Comparison of ENCODE assay signal across 19 cellular contexts in genomic region chr17:9079461-9080103, GRCh38. TPM values are rescaled to one million over a fixed set of nuclear protein-coding genes. Genes with fewer than 3 reads are reported as not detected.
DNase-seq lines count a peak whose midpoint lies in the region; ATAC-seq, FAIRE-seq and TF ChIP-seq lines count a peak whose summit lies in the region.
"Had no signal": no experiment of that assay in that cellular context is flagged by ENCODE, and none has a peak within 500 bp of the region (broad histone marks: within the 10 kb centered on the region; RNA-seq: fewer than 3 reads in every experiment).

No MANE protein-coding gene starts in this region.

- no peak for FAIRE-seq in HepG2 (lab: Jason Lieb, UNC)
- FAIRE-seq: astrocyte had no signal

- POLR2A ChIA-PET in HepG2 (lab: Yijun Ruan, JAX) = no interaction called here

- peak overlapping the region; percentile 85 to 86 for H3K27ac ChIP-seq in liver (ENCODE audit: low read depth in 1 of 2, low read length in 2 of 2)
- H3K27ac ChIP-seq in HepG2 (ENCODE audit: extremely low read length, insufficient read depth, low read length) = no peak overlapping the region
- no peak overlapping the region for H3K27ac ChIP-seq in HL-60 (replicated peaks)
- H3K27ac ChIP-seq in testis = no peak overlapping the region
- H3K27ac ChIP-seq in brain microvascular endothelial cell = no peak overlapping the region
- H3K27ac ChIP-seq: KMS-11, neutrophil, WERI-Rb-1 had no signal

- CTCF ChIA-PET in HepG2 (lab: Yijun Ruan, JAX; ENCODE audit: low intra/inter-chr PET ratio, low total read pairs) = no interaction called here

- H3K4me2 ChIP-seq in HepG2 (ENCODE audit: low read depth, low read length) = no peak overlapping the region
- H3K4me2 ChIP-seq: KMS-11, smooth muscle cell had no signal

- DNase-seq in HepG2 (ENCODE audit: low spot score) = no peak
- peak; percentile 3 to 32 for DNase-seq in HL-60 (ENCODE audit: low read depth in 1 of 2, low spot score in 1 of 2)
- peak; percentile 3 for DNase-seq in central memory CD4-positive, alpha-beta T cell
- peak; percentile 23 for DNase-seq in testis
- no peak for DNase-seq in brain microvascular endothelial cell
- no peak for DNase-seq in cerebellum (ENCODE audit: low spot score)
- DNase-seq: head of caudate nucleus, left ventricle myocardium superior, NCI-H1105, NCI-H524 treated with DMSO at 0.1 percent for 48 hours, SIG-M5, T-helper 17 cell, WERI-Rb-1 had no signal

- in situ Hi-C loops in HepG2 (cut with HindIII; ENCODE audit: extremely low pct_ligation_motif_present, low pct_unique_long_range_greater_than_20kb) (no loop called here), brain microvascular endothelial cell (cut with HindIII; ENCODE audit: low pct_ligation_motif_present, low sequenced_read_pairs) (no loop called here)

- H3K9me3 ChIP-seq in liver (ENCODE audit: control insufficient read depth in 4 of 4, low read length in 3 of 4) (no peaks in the 10 kb centered on the region), HepG2 (ENCODE audit: low read length) (no peaks in the 10 kb centered on the region), testis (no peaks in the 10 kb centered on the region)
- H3K9me3 ChIP-seq: neutrophil had no signal

- H4K20me1 ChIP-seq in HepG2 (ENCODE audit: insufficient read depth, low read length) = no peaks in the 10 kb centered on the region

- H3K27me3 ChIP-seq in liver (ENCODE audit: control insufficient read depth in 4 of 4, insufficient read depth in 4 of 4, low read length in 3 of 4) (no peaks in the 10 kb centered on the region), HepG2 (ENCODE audit: control insufficient read depth in 1 of 2, insufficient read depth in 2 of 2, low read length in 2 of 2) (peaks cover 0 to 13% of the 10 kb centered on the region in 2 experiments; a peak in 1 of 5 replicates), HL-60 (ENCODE audit: insufficient read depth, poor library complexity, severe bottlenecking) (no peaks in the 10 kb centered on the region), testis (no peaks in the 10 kb centered on the region), brain microvascular endothelial cell (replicated peaks) (no peaks in the 10 kb centered on the region)

- ATAC-seq in HepG2 = no peak
- ATAC-seq: left ventricle myocardium superior, T-helper 17 cell had no signal

- H3K36me3 ChIP-seq in liver (ENCODE audit: control insufficient read depth in 4 of 4, insufficient read depth in 3 of 4, low read depth in 1 of 4, low read length in 3 of 4) = no peaks in the 10 kb centered on the region
- no peaks in the 10 kb centered on the region for H3K36me3 ChIP-seq in HepG2 (replicated peaks in 1 of 2; ENCODE audit: control insufficient read depth in 1 of 2, insufficient read depth in 2 of 2, low read length in 2 of 2)
- no peaks in the 10 kb centered on the region for H3K36me3 ChIP-seq in testis (ENCODE audit: low read depth, missing control alignments)
- H3K36me3 ChIP-seq in brain microvascular endothelial cell (replicated peaks) = no peaks in the 10 kb centered on the region
- H3K36me3 ChIP-seq: neutrophil, WERI-Rb-1 had no signal

- no peak for TF ChIP-seq EP300 in HepG2 (IDR thresholded peaks at IDR 0.05; ENCODE audit: low read depth in 2 of 2, low read length in 2 of 2)
- no peak for TF ChIP-seq EP300 in HepG2 (CRISPR knock-in tag; IDR thresholded peaks at IDR 0.05; ENCODE audit: borderline replicate concordance)

- TF ChIP-seq RAD21 in liver (IDR thresholded peaks at IDR 0.05) (no peak), HepG2 (CRISPR knock-in tag; IDR thresholded peaks at IDR 0.05) (no peak)

- TF ChIP-seq CTCF in liver (IDR thresholded peaks at IDR 0.05; ENCODE audit: low read depth, low read length, missing input control) (no peak), HepG2 (CRISPR knock-in tag; IDR thresholded peaks at IDR 0.05) (no peak), HL-60 (IDR thresholded peaks at IDR 0.05; ENCODE audit: insufficient read depth, low read length) (no peak), testis (IDR thresholded peaks at IDR 0.05) (no peak), brain microvascular endothelial cell (IDR thresholded peaks at IDR 0.05; ENCODE audit: low read depth, low read length, missing control alignments) (no peak)

- BruUV-seq in HepG2 (replicated peaks; lab: Mats Ljungman, UMichigan) = no TSS peak

- H3K4me3 ChIP-seq in liver (ENCODE audit: low read depth in 1 of 3, low read length in 3 of 3) (no peak overlapping the region), HepG2 (replicated peaks in 1 of 3; ENCODE audit: insufficient read depth in 1 of 3, low read depth in 2 of 3, low read length in 3 of 3) (no peak overlapping the region), HL-60 (replicated peaks; ENCODE audit: insufficient read depth, low read length) (no peak overlapping the region), testis (no peak overlapping the region), brain microvascular endothelial cell (ENCODE audit: low read depth, low read length) (no peak overlapping the region)
- H3K4me3 ChIP-seq: smooth muscle cell had no signal

- intact Hi-C loops in HepG2 (cut with micrococcal nuclease; ENCODE audit: unreplicated experiment) (no loop called here), testis (cut with DNase I; ENCODE audit: low total_unique reads) (no loop called here)

- 82% methylated on average over 4 of the region's 4 CpGs for WGBS in liver
- WGBS in HepG2 (ENCODE audit: low lambda C conversion rate) = 23% methylated on average over 3 of the region's 4 CpGs
- 91 to 92% methylated on average over 1 to 4 of the region's 4 CpGs for WGBS in testis, 2 donors

- H3K79me2 ChIP-seq in HepG2 (ENCODE audit: insufficient read depth, low read length) = no peaks in the 10 kb centered on the region

- H3K9ac ChIP-seq in liver (ENCODE audit: low read depth in 1 of 2, low read length in 2 of 2) (no peak overlapping the region), HepG2 (ENCODE audit: insufficient read depth, low read depth, low read length) (no peak overlapping the region)
- H3K9ac ChIP-seq: KMS-11 had no signal

- peaks cover 6 to 34% (median 19%) of the 10 kb centered on the region in 4 donors for H3K4me1 ChIP-seq in liver (ENCODE audit: control insufficient read depth in 4 of 4, insufficient read depth in 4 of 4, low read length in 3 of 4)
- H3K4me1 ChIP-seq in HepG2 (ENCODE audit: insufficient read depth, low read length) = no peaks in the 10 kb centered on the region
- H3K4me1 ChIP-seq in testis = no peaks in the 10 kb centered on the region

- TF ChIP-seq POLR2A in HepG2 (IDR thresholded peaks at IDR 0.05; ENCODE audit: insufficient read depth in 1 of 2, low read depth in 2 of 2, low read length in 2 of 2) (no peak), testis (IDR thresholded peaks at IDR 0.05) (no peak)

- H2AFZ ChIP-seq in HepG2 (ENCODE audit: low read length) = no peak overlapping the region

TF ChIP-seq in liver, 16 proteins besides CTCF, POLR2A, EP300 and RAD21 (continues in another document):
- TF ChIP-seq EGR1 (IDR thresholded peaks at IDR 0.05; ENCODE audit: low read depth in 2 of 2) (no peak), HNF4G (IDR thresholded peaks at IDR 0.05) (no peak)

TF ChIP-seq in HepG2, 621 proteins besides CTCF, POLR2A, EP300 and RAD21:
- TF ChIP-seq ZKSCAN8 (CRISPR knock-in tag; IDR thresholded peaks at IDR 0.05; ENCODE audit: borderline replicate concordance) = no peak
- no peak for TF ChIP-seq BRF2 (CRISPR knock-in tag; IDR thresholded peaks at IDR 0.05)
- TF ChIP-seq ZFP41 (CRISPR knock-in tag; IDR thresholded peaks at IDR 0.05; ENCODE audit: borderline replicate concordance) = no peak
- no peak for TF ChIP-seq KDM5B (CRISPR knock-in tag; IDR thresholded peaks at IDR 0.05; ENCODE audit: borderline replicate concordance)
- no peak for TF ChIP-seq RCOR2 (CRISPR knock-in tag; IDR thresholded peaks at IDR 0.05)
- no peak for TF ChIP-seq ZFP36L1 (CRISPR knock-in tag; IDR thresholded peaks at IDR 0.05)
TF ChIP-seq in HepG2: peak in this region for 0.

RNA-seq across cellular contexts. Expression of gene NTN1, which starts 58.3 kb away (rescaled TPM):
- total RNA-seq in liver = 1 to 10 TPM in 1 of 2 donors, under 1 TPM in 1; 0.14 to 7.1 TPM
- polyA plus RNA-seq in liver = 1 to 10 TPM; 1.5 to 8.7 TPM
- 0.04 TPM in 1 of 2 replicates, not detected in the other for total RNA-seq in HepG2 (2016; rRNA removed; fragmentation: Illumina TruSeq; extraction: Trizol)
- total RNA-seq in HepG2 (2016; cell fraction: cytosol; rRNA removed; fragmentation: Illumina TruSeq; extraction: Trizol; ENCODE audit: low read depth) = not detected in 2 replicates
- 0.04 TPM in 1 of 2 replicates, not detected in the other for total RNA-seq in HepG2 (2016; cell fraction: insoluble cytoplasmic fraction; rRNA removed; fragmentation: Illumina TruSeq; extraction: Trizol)
- total RNA-seq in HepG2 (2016; cell fraction: membrane; rRNA removed; fragmentation: Illumina TruSeq; extraction: Trizol) = not detected in 2 replicates
- total RNA-seq in HepG2 (2016; cell fraction: nucleus; rRNA removed; fragmentation: Illumina TruSeq; extraction: Trizol) = 0.09 TPM in 2 replicates
- polyA plus RNA-seq in HepG2 (2011; rRNA removed) = 0.03 and 0.05 TPM in 2 replicates
- 0.01 and 0.04 TPM in 2 replicates for polyA plus RNA-seq in HepG2 (2011; cell fraction: cytosol; rRNA removed)
- 0.11 and 0.12 TPM in 2 replicates for polyA plus RNA-seq in HepG2 (2011; cell fraction: nucleus; rRNA removed)
- polyA plus RNA-seq in HepG2 (2012) = 0.04 and 0.13 TPM in 2 replicates
- polyA plus RNA-seq in HepG2 (2016; cell fraction: cytosol; fragmentation: Illumina TruSeq; extraction: Trizol; ENCODE audit: low read depth) = not detected in 2 replicates
- not detected in 2 replicates for polyA plus RNA-seq in HepG2 (2016; cell fraction: insoluble cytoplasmic fraction; fragmentation: Illumina TruSeq; extraction: Trizol; ENCODE audit: low read depth)
- 0.02 TPM in 1 of 2 replicates, not detected in the other for polyA plus RNA-seq in HepG2 (2016; cell fraction: membrane; fragmentation: Illumina TruSeq; extraction: Trizol; ENCODE audit: low read depth)
- not detected in 2 replicates for polyA plus RNA-seq in HepG2 (2016; cell fraction: nucleus; fragmentation: Illumina TruSeq; extraction: Trizol; ENCODE audit: insufficient read depth, low read depth)
- 0.10 TPM in 1 of 2 replicates, not detected in the other for polyA minus RNA-seq in HepG2 (2011; rRNA and poly(A)+ RNA removed; ENCODE audit: low replicate concordance)
- not detected in 2 replicates for polyA minus RNA-seq in HepG2 (2011; cell fraction: cytosol; rRNA and poly(A)+ RNA removed)
- 0.12 and 0.13 TPM in 2 replicates for polyA minus RNA-seq in HepG2 (2011; cell fraction: nucleus; rRNA and poly(A)+ RNA removed)
- total RNA-seq in testis = 1 to 10 TPM; 7.6 to 8.8 TPM
- polyA plus RNA-seq in testis (ENCODE audit: insufficient read depth, low read depth, low replicate concordance) = 4.8 TPM
- 14.8 TPM for total RNA-seq in cerebellum
- total RNA-seq: G401 had no signal

Comparison
In these comparisons a context has a peak if more than half of its experiments do, and no peak if none do; other contexts are left out.
1. H3K27ac ChIP-seq: peak in liver (2 of 2); none in HepG2 (single experiment), HL-60 (single experiment), testis (0 of 2) and brain microvascular endothelial cell (single experiment).
2. DNase-seq: peak in HL-60 (2 of 2), central memory CD4-positive, alpha-beta T cell (single experiment) and testis (single experiment); none in HepG2 (single experiment), brain microvascular endothelial cell (single experiment) and cerebellum (single experiment).